ENCODE assay signal across 1 cellular context in the genomic region with DNA sequence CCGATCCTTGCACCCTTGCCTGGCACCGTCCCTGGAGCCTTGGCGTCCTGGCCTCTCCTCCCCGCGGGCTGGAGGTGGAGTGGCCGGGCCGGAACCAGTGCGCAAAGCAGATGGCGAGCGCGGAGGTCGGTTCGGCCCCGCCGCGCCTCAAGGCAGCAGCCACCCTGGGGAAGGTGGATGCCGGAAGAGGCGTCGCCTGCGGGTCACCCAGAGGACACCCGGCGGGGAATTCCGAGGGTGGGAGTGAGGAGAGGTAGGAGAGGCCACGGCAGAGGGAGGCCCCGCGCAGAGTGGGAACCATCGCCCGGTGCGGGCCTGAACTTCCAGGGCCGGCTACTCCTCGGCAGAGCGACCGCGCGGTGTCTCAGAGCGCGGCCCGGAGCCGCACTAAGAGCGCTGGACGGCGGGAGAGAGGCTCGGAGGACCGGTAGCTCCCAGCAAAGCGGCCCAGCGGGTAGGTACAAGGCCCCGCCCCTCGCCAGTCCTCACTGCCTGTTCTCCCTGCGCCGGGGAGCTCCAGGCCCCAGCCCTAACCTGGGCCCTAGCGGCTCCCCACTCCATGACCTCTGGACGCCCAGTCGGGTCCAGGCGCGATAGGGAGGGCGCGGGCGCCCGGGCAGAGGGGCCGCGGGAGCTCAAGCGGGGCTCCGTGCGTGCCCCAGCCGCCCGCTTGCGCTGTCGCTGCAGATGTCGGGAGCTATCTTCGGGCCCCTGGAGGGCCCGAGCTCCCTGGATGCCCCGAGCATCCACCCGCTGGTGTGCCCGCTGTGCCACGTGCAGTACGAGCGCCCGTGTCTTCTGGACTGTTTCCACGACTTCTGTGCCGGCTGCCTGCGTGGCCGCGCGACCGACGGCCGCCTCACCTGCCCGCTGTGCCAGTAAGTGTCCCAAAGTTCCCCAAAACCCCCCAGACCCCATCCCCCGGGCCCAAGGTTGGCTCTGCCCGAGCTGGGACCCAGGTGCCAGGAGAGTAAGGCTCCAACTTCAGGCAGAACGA.
TF ChIP-seq lines count a peak whose summit lies in the region.

A gene with protein sequence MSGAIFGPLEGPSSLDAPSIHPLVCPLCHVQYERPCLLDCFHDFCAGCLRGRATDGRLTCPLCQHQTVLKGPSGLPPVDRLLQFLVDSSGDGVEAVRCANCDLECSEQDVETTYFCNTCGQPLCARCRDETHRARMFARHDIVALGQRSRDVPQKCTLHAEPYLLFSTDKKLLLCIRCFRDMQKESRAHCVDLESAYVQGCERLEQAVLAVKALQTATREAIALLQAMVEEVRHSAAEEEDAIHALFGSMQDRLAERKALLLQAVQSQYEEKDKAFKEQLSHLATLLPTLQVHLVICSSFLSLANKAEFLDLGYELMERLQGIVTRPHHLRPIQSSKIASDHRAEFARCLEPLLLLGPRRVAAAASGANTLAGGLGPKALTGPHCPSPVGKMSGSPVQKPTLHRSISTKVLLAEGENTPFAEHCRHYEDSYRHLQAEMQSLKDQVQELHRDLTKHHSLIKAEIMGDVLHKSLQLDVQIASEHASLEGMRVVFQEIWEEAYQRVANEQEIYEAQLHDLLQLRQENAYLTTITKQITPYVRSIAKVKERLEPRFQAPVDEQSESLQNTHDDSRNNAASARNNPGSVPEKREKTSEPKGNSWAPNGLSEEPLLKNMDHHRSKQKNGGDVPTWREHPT (plus strand): TSS at position 271 of the 997 bp plus-strand sequence. CDS start 417 bp downstream, at position 688.

TF ChIP-seq in HEK293, 187 proteins besides CTCF, POLR2A, EP300 and RAD21 (continued from another document and continues in another):
- TF ChIP-seq, protein P1, sequence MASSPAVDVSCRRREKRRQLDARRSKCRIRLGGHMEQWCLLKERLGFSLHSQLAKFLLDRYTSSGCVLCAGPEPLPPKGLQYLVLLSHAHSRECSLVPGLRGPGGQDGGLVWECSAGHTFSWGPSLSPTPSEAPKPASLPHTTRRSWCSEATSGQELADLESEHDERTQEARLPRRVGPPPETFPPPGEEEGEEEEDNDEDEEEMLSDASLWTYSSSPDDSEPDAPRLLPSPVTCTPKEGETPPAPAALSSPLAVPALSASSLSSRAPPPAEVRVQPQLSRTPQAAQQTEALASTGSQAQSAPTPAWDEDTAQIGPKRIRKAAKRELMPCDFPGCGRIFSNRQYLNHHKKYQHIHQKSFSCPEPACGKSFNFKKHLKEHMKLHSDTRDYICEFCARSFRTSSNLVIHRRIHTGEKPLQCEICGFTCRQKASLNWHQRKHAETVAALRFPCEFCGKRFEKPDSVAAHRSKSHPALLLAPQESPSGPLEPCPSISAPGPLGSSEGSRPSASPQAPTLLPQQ (tag by site-specific recombination; IDR thresholded peaks at IDR 0.05): peak; percentile 30; the same call in 1 of the 2 replicates
- no peak for TF ChIP-seq ZNF239 (tag by site-specific recombination; IDR thresholded peaks at IDR 0.05)
- TF ChIP-seq, protein P2, sequence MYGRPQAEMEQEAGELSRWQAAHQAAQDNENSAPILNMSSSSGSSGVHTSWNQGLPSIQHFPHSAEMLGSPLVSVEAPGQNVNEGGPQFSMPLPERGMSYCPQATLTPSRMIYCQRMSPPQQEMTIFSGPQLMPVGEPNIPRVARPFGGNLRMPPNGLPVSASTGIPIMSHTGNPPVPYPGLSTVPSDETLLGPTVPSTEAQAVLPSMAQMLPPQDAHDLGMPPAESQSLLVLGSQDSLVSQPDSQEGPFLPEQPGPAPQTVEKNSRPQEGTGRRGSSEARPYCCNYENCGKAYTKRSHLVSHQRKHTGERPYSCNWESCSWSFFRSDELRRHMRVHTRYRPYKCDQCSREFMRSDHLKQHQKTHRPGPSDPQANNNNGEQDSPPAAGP (tag by site-specific recombination; IDR thresholded peaks at IDR 0.05): peak; percentile 91
- peak; percentile 55; the same call in 1 of the 2 replicates for TF ChIP-seq OSR2 (tag by site-specific recombination; IDR thresholded peaks at IDR 0.05)
- TF ChIP-seq ZBTB17 (tag by site-specific recombination; IDR thresholded peaks at IDR 0.05): peak; percentile 76; the same call in 1 of the 2 replicates
- TF ChIP-seq, protein P3, sequence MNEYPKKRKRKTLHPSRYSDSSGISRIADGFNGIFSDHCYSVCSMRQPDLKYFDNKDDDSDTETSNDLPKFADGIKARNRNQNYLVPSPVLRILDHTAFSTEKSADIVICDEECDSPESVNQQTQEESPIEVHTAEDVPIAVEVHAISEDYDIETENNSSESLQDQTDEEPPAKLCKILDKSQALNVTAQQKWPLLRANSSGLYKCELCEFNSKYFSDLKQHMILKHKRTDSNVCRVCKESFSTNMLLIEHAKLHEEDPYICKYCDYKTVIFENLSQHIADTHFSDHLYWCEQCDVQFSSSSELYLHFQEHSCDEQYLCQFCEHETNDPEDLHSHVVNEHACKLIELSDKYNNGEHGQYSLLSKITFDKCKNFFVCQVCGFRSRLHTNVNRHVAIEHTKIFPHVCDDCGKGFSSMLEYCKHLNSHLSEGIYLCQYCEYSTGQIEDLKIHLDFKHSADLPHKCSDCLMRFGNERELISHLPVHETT (tag by site-specific recombination; IDR thresholded peaks at IDR 0.05): peak; percentile 24; the same call in 1 of the 2 replicates
- peak; percentile 80 for TF ChIP-seq ZNF76 (tag by site-specific recombination; IDR thresholded peaks at IDR 0.05; ENCODE audit: borderline replicate concordance, low read depth)
- TF ChIP-seq SP3 (tag by site-specific recombination; IDR thresholded peaks at IDR 0.05): peak; percentile 62
- TF ChIP-seq, protein P4, sequence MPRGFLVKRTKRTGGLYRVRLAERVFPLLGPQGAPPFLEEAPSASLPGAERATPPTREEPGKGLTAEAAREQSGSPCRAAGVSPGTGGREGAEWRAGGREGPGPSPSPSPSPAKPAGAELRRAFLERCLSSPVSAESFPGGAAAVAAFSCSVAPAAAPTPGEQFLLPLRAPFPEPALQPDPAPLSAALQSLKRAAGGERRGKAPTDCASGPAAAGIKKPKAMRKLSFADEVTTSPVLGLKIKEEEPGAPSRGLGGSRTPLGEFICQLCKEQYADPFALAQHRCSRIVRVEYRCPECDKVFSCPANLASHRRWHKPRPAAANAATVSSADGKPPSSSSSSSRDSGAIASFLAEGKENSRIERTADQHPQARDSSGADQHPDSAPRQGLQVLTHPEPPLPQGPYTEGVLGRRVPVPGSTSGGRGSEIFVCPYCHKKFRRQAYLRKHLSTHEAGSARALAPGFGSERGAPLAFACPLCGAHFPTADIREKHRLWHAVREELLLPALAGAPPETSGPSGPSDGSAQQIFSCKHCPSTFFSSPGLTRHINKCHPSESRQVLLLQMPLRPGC (tag by site-specific recombination; IDR thresholded peaks at IDR 0.05): peak; percentile 68
- peak; percentile 72; the same call in 1 of the 2 replicates for TF ChIP-seq ZXDB (tag by site-specific recombination; IDR thresholded peaks at IDR 0.05)
- TF ChIP-seq ZNF426 (tag by site-specific recombination; IDR thresholded peaks at IDR 0.05): no peak
- peak; percentile 45; the same call in 1 of the 2 replicates for TF ChIP-seq ZNF610 (tag by site-specific recombination; IDR thresholded peaks at IDR 0.05; ENCODE audit: borderline replicate concordance)
- TF ChIP-seq ZIC2 (tag by site-specific recombination; IDR thresholded peaks at IDR 0.05): peak; percentile 75
- TF ChIP-seq ZNF843 (tag by site-specific recombination; IDR thresholded peaks at IDR 0.05): peak; percentile 33; the same call in 1 of the 2 replicates
- TF ChIP-seq, protein P5, sequence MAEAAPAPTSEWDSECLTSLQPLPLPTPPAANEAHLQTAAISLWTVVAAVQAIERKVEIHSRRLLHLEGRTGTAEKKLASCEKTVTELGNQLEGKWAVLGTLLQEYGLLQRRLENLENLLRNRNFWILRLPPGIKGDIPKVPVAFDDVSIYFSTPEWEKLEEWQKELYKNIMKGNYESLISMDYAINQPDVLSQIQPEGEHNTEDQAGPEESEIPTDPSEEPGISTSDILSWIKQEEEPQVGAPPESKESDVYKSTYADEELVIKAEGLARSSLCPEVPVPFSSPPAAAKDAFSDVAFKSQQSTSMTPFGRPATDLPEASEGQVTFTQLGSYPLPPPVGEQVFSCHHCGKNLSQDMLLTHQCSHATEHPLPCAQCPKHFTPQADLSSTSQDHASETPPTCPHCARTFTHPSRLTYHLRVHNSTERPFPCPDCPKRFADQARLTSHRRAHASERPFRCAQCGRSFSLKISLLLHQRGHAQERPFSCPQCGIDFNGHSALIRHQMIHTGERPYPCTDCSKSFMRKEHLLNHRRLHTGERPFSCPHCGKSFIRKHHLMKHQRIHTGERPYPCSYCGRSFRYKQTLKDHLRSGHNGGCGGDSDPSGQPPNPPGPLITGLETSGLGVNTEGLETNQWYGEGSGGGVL (tag by site-specific recombination; IDR thresholded peaks at IDR 0.05): peak; percentile 28; the same call in 1 of the 2 replicates
- TF ChIP-seq ZNF561 (tag by site-specific recombination; IDR thresholded peaks at IDR 0.05; ENCODE audit: borderline replicate concordance): 0 out of 2 replicates have a peak, but pooled peaks have one; percentile 66
- TF ChIP-seq ZNF585B (tag by site-specific recombination; IDR thresholded peaks at IDR 0.05): no peak
- TF ChIP-seq KLF8 (tag by site-specific recombination; IDR thresholded peaks at IDR 0.05): peak; percentile 92
- peak; percentile 82; the same call in 1 of the 2 replicates for TF ChIP-seq ZBTB20 (tag by site-specific recombination; IDR thresholded peaks at IDR 0.05)
- peak; percentile 83; the same call in 1 of the 2 replicates for TF ChIP-seq ZNF324 (tag by site-specific recombination; IDR thresholded peaks at IDR 0.05)
- TF ChIP-seq KLF7 (tag by site-specific recombination; IDR thresholded peaks at IDR 0.05; ENCODE audit: borderline replicate concordance): peak; percentile 85; the same call in 1 of the 2 replicates
- no peak for TF ChIP-seq MZF1 (tag by site-specific recombination; IDR thresholded peaks at IDR 0.05; ENCODE audit: borderline replicate concordance)
- TF ChIP-seq ZBTB48 (tag by site-specific recombination; IDR thresholded peaks at IDR 0.05): peak; percentile 54; the same call in 1 of the 2 replicates
- TF ChIP-seq ZNF335 (tag by site-specific recombination; conservative IDR thresholded peaks at IDR 0.05): peak; percentile 87
- peak; percentile 73; the same call in 1 of the 2 replicates for TF ChIP-seq BCL11A (tag by site-specific recombination; IDR thresholded peaks at IDR 0.05; ENCODE audit: low read depth)
- TF ChIP-seq REPIN1 (tag by site-specific recombination; IDR thresholded peaks at IDR 0.05; ENCODE audit: low read depth): no peak
- TF ChIP-seq ZNF391 (tag by site-specific recombination; IDR thresholded peaks at IDR 0.05; ENCODE audit: borderline replicate concordance, low read depth): 0 out of 2 replicates have a peak, but pooled peaks have one; percentile 15
- TF ChIP-seq, protein P6, sequence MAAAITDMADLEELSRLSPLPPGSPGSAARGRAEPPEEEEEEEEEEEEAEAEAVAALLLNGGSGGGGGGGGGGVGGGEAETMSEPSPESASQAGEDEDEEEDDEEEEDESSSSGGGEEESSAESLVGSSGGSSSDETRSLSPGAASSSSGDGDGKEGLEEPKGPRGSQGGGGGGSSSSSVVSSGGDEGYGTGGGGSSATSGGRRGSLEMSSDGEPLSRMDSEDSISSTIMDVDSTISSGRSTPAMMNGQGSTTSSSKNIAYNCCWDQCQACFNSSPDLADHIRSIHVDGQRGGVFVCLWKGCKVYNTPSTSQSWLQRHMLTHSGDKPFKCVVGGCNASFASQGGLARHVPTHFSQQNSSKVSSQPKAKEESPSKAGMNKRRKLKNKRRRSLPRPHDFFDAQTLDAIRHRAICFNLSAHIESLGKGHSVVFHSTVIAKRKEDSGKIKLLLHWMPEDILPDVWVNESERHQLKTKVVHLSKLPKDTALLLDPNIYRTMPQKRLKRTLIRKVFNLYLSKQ (tag by site-specific recombination; IDR thresholded peaks at IDR 0.05; ENCODE audit: borderline replicate concordance): no peak
- TF ChIP-seq ZNF394 (tag by site-specific recombination; IDR thresholded peaks at IDR 0.05; ENCODE audit: borderline replicate concordance): peak; percentile 63; the same call in 1 of the 2 replicates
- peak; percentile 86 for TF ChIP-seq SP2 (tag by site-specific recombination; IDR thresholded peaks at IDR 0.05)
- no peak for TF ChIP-seq ZNF768 (tag by site-specific recombination; IDR thresholded peaks at IDR 0.05)
- TF ChIP-seq, protein P7, sequence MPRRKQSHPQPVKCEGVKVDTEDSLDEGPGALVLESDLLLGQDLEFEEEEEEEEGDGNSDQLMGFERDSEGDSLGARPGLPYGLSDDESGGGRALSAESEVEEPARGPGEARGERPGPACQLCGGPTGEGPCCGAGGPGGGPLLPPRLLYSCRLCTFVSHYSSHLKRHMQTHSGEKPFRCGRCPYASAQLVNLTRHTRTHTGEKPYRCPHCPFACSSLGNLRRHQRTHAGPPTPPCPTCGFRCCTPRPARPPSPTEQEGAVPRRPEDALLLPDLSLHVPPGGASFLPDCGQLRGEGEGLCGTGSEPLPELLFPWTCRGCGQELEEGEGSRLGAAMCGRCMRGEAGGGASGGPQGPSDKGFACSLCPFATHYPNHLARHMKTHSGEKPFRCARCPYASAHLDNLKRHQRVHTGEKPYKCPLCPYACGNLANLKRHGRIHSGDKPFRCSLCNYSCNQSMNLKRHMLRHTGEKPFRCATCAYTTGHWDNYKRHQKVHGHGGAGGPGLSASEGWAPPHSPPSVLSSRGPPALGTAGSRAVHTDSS (tag by site-specific recombination; IDR thresholded peaks at IDR 0.05): no peak
- TF ChIP-seq KLF10 (tag by site-specific recombination; IDR thresholded peaks at IDR 0.05): peak; percentile 77
- no peak for TF ChIP-seq SETDB1 (IDR thresholded peaks at IDR 0.05; ENCODE audit: insufficient read length, low read length)
- TF ChIP-seq YY1 (tag by site-specific recombination; IDR thresholded peaks at IDR 0.05): 0 out of 2 replicates have a peak, but pooled peaks have one; percentile 50
- TF ChIP-seq ZNF629 (tag by site-specific recombination; IDR thresholded peaks at IDR 0.05): no peak
- TF ChIP-seq ZNF571 (tag by site-specific recombination; IDR thresholded peaks at IDR 0.05): no peak
- TF ChIP-seq ZEB2 (tag by site-specific recombination; IDR thresholded peaks at IDR 0.05): peak; percentile 84
- TF ChIP-seq ZFHX2 (tag by site-specific recombination; conservative IDR thresholded peaks at IDR 0.05): peak; percentile 6; the same call in 1 of the 2 replicates
- no peak for TF ChIP-seq ZNF670 (tag by site-specific recombination; IDR thresholded peaks at IDR 0.05; ENCODE audit: low read depth)
- TF ChIP-seq ZNF830 (tag by site-specific recombination; IDR thresholded peaks at IDR 0.05; ENCODE audit: low read depth): no peak
- TF ChIP-seq SCRT2 (tag by site-specific recombination; IDR thresholded peaks at IDR 0.05): no peak
